ENCODE assay signal across 20 cellular contexts in genomic region chr7:157817433-157817832, GRCh38.
"Had no signal": no experiment of that assay in that cellular context is flagged by ENCODE, and none has a peak within 500 bp of the region (broad histone marks: within the 10 kb centered on the region; RNA-seq: fewer than 3 reads in every experiment).

No MANE protein-coding gene starts in this region.

- H3K36me3 ChIP-seq: colonic mucosa, sigmoid colon, stomach, thoracic aorta, vagina had no signal

- DNase-seq: cerebellar nuclear complex; colonic mucosa; dermis blood vessel endothelial cell; erythroblast; foreskin keratinocyte; naive thymus-derived CD8-positive, alpha-beta T cell; psoas muscle; sigmoid colon; stimulated activated CD4-positive, alpha-beta T cell treated with anti-CD3 and anti-CD28 coated beads, Interleukin-12 subunit alpha, Interleukin-12 subunit beta, amount 100 ng/mL, for 4 hours; stimulated activated naive CD4-positive, alpha-beta T cell; stomach; substantia nigra; trophoblast cell had no signal

- H3K9ac ChIP-seq: parathyroid adenoma had no signal

- H3K9me3 Mint-ChIP-seq: naive thymus-derived CD8-positive, alpha-beta T cell; neural crest cell had no signal

- H3K4me3 ChIP-seq: colonic mucosa, mucosa of descending colon, psoas muscle, sigmoid colon, skin epidermis, stomach, thoracic aorta, vagina had no signal

- H3K27me3 ChIP-seq: colonic mucosa, foreskin keratinocyte, sigmoid colon, vagina had no signal

- H3K36me3 Mint-ChIP-seq: naive thymus-derived CD8-positive, alpha-beta T cell had no signal

- ATAC-seq: foreskin keratinocyte; left lobe of liver; mucosa of descending colon; naive thymus-derived CD8-positive, alpha-beta T cell; psoas muscle had no signal

- H3K9me3 ChIP-seq: colonic mucosa, mucosa of descending colon, psoas muscle, sigmoid colon, stomach, thoracic aorta, vagina had no signal

- H3K27ac ChIP-seq: colonic mucosa, foreskin keratinocyte, parathyroid adenoma, psoas muscle, sigmoid colon, skin epidermis, stomach, thoracic aorta, vagina had no signal

- H3K4me3 Mint-ChIP-seq: naive thymus-derived CD8-positive, alpha-beta T cell; neural crest cell had no signal

- H3K79me2 ChIP-seq: parathyroid adenoma had no signal

- H2AFZ ChIP-seq: parathyroid adenoma had no signal

- H3K4me1 ChIP-seq: colonic mucosa, foreskin keratinocyte, parathyroid adenoma, psoas muscle, sigmoid colon, stomach, vagina had no signal
